ENCODE assay signal across 1 cellular context in genomic region chr2:219279916-219280516, GRCh38.
TF ChIP-seq lines count a peak whose summit lies in the region.

No MANE protein-coding gene starts in this region.

TF ChIP-seq in HepG2, 621 proteins besides CTCF, POLR2A, EP300 and RAD21:
- TF ChIP-seq ZBTB33 (CRISPR knock-in tag; IDR thresholded peaks at IDR 0.05) (peak; percentile 100; the same call in 1 of the 2 replicates), ZBTB14 (CRISPR knock-in tag; IDR thresholded peaks at IDR 0.05) (no peak), ZNF18 (CRISPR knock-in tag; IDR thresholded peaks at IDR 0.05; ENCODE audit: insufficient replicate concordance) (peak; percentile 9), PCBP2 (optimal IDR thresholded peaks at IDR 0.05; ENCODE audit: low read depth, low read length, poor library complexity, severe bottlenecking) (peak; percentile 91), ZNF496 (CRISPR knock-in tag; IDR thresholded peaks at IDR 0.05; ENCODE audit: insufficient replicate concordance) (no peak), DZIP1 (CRISPR knock-in tag; IDR thresholded peaks at IDR 0.05) (peak; percentile 59; the same call in 1 of the 2 replicates), ZNF572 (CRISPR knock-in tag; IDR thresholded peaks at IDR 0.05) (0 out of 2 replicates have a peak, but pooled peaks have one; percentile 57), ZNF710 (CRISPR knock-in tag; IDR thresholded peaks at IDR 0.05; ENCODE audit: borderline replicate concordance) (no peak), ZNF414 (CRISPR knock-in tag; IDR thresholded peaks at IDR 0.05) (no peak), ZNF746 (CRISPR knock-in tag; IDR thresholded peaks at IDR 0.05) (0 out of 2 replicates have a peak, but pooled peaks have one; percentile 16), TAF1 (CRISPR knock-in tag; IDR thresholded peaks at IDR 0.05) (no peak), SSRP1 (CRISPR knock-in tag; IDR thresholded peaks at IDR 0.05) (0 out of 2 replicates have a peak, but pooled peaks have one; percentile 30)
